In the genomic region with DNA sequence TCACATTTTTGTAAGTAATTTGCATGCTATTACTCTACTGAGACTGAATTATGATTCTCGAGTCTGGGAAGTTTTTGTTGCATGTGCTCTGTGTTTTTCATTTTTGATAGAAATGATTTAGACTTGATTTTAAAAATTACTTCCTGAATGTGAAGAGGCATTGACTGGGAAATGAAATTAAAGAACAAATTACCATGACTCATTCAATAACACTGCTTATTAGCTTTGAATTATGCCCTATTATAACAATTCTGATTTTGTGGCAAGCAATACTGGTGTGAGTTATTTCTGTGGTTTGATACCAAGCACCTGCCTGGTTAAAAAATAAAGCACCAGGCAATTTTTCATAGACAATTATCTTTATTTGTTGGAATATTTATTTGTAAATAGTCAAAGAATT, we compare ENCODE assay signal across 13 cellular contexts. TPM values are rescaled to one million over a fixed set of nuclear protein-coding genes. Genes with fewer than 3 reads are reported as not detected.
A peak's percentile ranks its signal among the peaks of the same experiment; 100 is the strongest.
DNase-seq lines count a peak whose midpoint lies in the region; ATAC-seq and TF ChIP-seq lines count a peak whose summit lies in the region.
"Had no signal": no experiment of that assay in that cellular context is flagged by ENCODE, and none has a peak within 500 bp of the region (broad histone marks: within the 10 kb centered on the region; RNA-seq: fewer than 3 reads in every experiment).

No MANE protein-coding gene starts in this region.

- no peak overlapping the region for H2AFZ ChIP-seq in ACC112 (ENCODE audit: low read length, unreplicated experiment)

- DNase-seq in Panc1 (ENCODE audit: low read depth, low spot score) (no peak), esophagus muscularis mucosa (ENCODE audit: extremely low spot score) (no peak), gastrocnemius medialis (no peak), CD1c-positive myeloid dendritic cell (ENCODE audit: extremely low spot score) (no peak), upper lobe of left lung (no peak), mucosa of descending colon (no peak)
- DNase-seq: activated CD8-positive, alpha-beta T cell treated with anti-CD3 and anti-CD28 coated beads for 36 hours; NCI-H1436 treated with DMSO at 0.1 percent for 48 hours; NCI-H446; stimulated activated CD4-positive, alpha-beta T cell treated with anti-CD3 and anti-CD28 coated beads, Interleukin-15, amount 100 ng/mL, for 24 hours had no signal

- TF ChIP-seq CTCF in Panc1 (IDR thresholded peaks at IDR 0.05) = no peak
- TF ChIP-seq CTCF in esophagus muscularis mucosa (IDR thresholded peaks at IDR 0.05) = no peak
- TF ChIP-seq CTCF in gastrocnemius medialis (IDR thresholded peaks at IDR 0.05 in 4 of 5, conservative IDR thresholded peaks at IDR 0.05 in 1 of 5) = no peak
- TF ChIP-seq CTCF in upper lobe of left lung (IDR thresholded peaks at IDR 0.05) = no peak
- TF ChIP-seq CTCF in mucosa of descending colon (IDR thresholded peaks at IDR 0.05) = no peak

- WGBS in esophagus muscularis mucosa = 67% methylated on average over 1 of the region's 1 CpG
- WGBS in upper lobe of left lung, 2 donors = 66 to 72% methylated on average over 1 of the region's 1 CpG

- in situ Hi-C loops in Panc1 (cut with HindIII; ENCODE audit: low pct_unique_long_range_greater_than_20kb, low sequenced_read_pairs) (no loop called here), gastrocnemius medialis (cut with MboI; ENCODE audit: low sequenced_read_pairs in 4 of 4) (loop anchor here in 1 of 4 donors (25.0 kb wide), 2 partner anchors 269 to 919 kb away; partner anchors contain the start of genes DOCK4, IMMP2L and ZNF277)

- peaks cover 3% of the 10 kb centered on the region for H3K79me2 ChIP-seq in ACC112 (ENCODE audit: control insufficient read depth, insufficient read depth, low read length, unreplicated experiment)

- H3K4me3 ChIP-seq in ACC112 (ENCODE audit: low read depth, low read length) (no peak overlapping the region), Panc1 (ENCODE audit: low read depth in 2 of 2, low read length in 2 of 2) (no peak overlapping the region), esophagus muscularis mucosa (no peak overlapping the region), gastrocnemius medialis (peak overlapping the region; percentile 29 to 34 (median 31)), upper lobe of left lung (no peak overlapping the region), mucosa of descending colon (no peak overlapping the region)
- H3K4me3 ChIP-seq: SK-N-MC had no signal

- TF ChIP-seq POLR2A in esophagus muscularis mucosa (IDR thresholded peaks at IDR 0.05; ENCODE audit: low read depth) = no peak
- no peak for TF ChIP-seq POLR2A in gastrocnemius medialis (IDR thresholded peaks at IDR 0.05)
- TF ChIP-seq POLR2A in upper lobe of left lung (IDR thresholded peaks at IDR 0.05) = no peak

- ATAC-seq in Panc1 (no peak), gastrocnemius medialis (no peak), HG02973 (IDR thresholded peaks at IDR 0.05; ENCODE audit: unreplicated experiment) (no peak), upper lobe of left lung (ENCODE audit: low FRiP score in 2 of 2) (no peak), mucosa of descending colon (no peak)
- ATAC-seq: activated CD8-positive, alpha-beta T cell treated with anti-CD3 and anti-CD28 coated beads for 36 hours had no signal

- intact Hi-C loops in Panc1 (cut with micrococcal nuclease; ENCODE audit: unreplicated experiment) (no loop called here), esophagus muscularis mucosa (cut with DNase I) (no loop called here), gastrocnemius medialis (cut with DNase I; ENCODE audit: low total_unique reads) (loop anchor here (5.0 kb wide), 1 partner anchor 274 kb away; the partner anchor contains the start of genes DOCK4 and ZNF277), mucosa of descending colon (cut with DNase I, micrococcal nuclease) (no loop called here)

- H3K36me3 ChIP-seq in ACC112 (ENCODE audit: insufficient read depth, low read length) (0 out of 2 replicates have a peak, but pooled peaks cover 2% of the 10 kb centered on the region), Panc1 (ENCODE audit: control insufficient read depth, insufficient read depth, low read length) (no peaks in the 10 kb centered on the region; the same call in 1 of the 2 replicates), esophagus muscularis mucosa (peaks cover 0 to 15% (median 11%) of the 10 kb centered on the region in 4 donors), gastrocnemius medialis (peaks cover 0 to 8% of the 10 kb centered on the region in 2 donors), upper lobe of left lung (peaks cover 3 to 13% (median 9%) of the 10 kb centered on the region in 4 donors), mucosa of descending colon (ENCODE audit: low read depth) (no peaks in the 10 kb centered on the region)

- no peaks in the 10 kb centered on the region for H3K9me3 ChIP-seq in Panc1 (ENCODE audit: control insufficient read depth, insufficient read depth, low read depth, low read length)
- no peaks in the 10 kb centered on the region for H3K9me3 ChIP-seq in esophagus muscularis mucosa
- H3K9me3 ChIP-seq in gastrocnemius medialis = no peaks in the 10 kb centered on the region
- H3K9me3 ChIP-seq in upper lobe of left lung = no peaks in the 10 kb centered on the region
- H3K9me3 ChIP-seq in mucosa of descending colon = no peaks in the 10 kb centered on the region

- CTCF ChIA-PET in Panc1 (lab: Charles Lee) = interaction anchor here (0.6 to 1.3 kb wide), 2 partner anchors 15 to 728 kb away, joined by 3 to 6 read pairs; no protein-coding TSS in a partner anchor

- BruUV-seq in Panc1 (replicated peaks; lab: Mats Ljungman, UMichigan) = no TSS peak

- H3K27me3 ChIP-seq in ACC112 (ENCODE audit: insufficient read depth, low read length) = no peaks in the 10 kb centered on the region
- no peaks in the 10 kb centered on the region for H3K27me3 ChIP-seq in Panc1 (ENCODE audit: control insufficient read depth, insufficient read depth, low read length)
- no peaks in the 10 kb centered on the region for H3K27me3 ChIP-seq in esophagus muscularis mucosa
- no peaks in the 10 kb centered on the region for H3K27me3 ChIP-seq in gastrocnemius medialis
- H3K27me3 ChIP-seq in upper lobe of left lung = no peaks in the 10 kb centered on the region

- POLR2A ChIA-PET in Panc1 (lab: Charles Lee) = no interaction called here

- H3K4me1 ChIP-seq in ACC112 (ENCODE audit: control insufficient read depth, insufficient read depth, low read length, unreplicated experiment) = peaks cover 39% of the 10 kb centered on the region
- peaks cover 39% of the 10 kb centered on the region for H3K4me1 ChIP-seq in Panc1 (ENCODE audit: control insufficient read depth, insufficient read depth, low read length)
- peaks cover 35 to 47% (median 44%) of the 10 kb centered on the region in 4 donors for H3K4me1 ChIP-seq in esophagus muscularis mucosa
- H3K4me1 ChIP-seq in gastrocnemius medialis = peaks cover 44 to 53% of the 10 kb centered on the region in 2 donors
- H3K4me1 ChIP-seq in upper lobe of left lung = peaks cover 3 to 22% (median 13%) of the 10 kb centered on the region in 4 donors
- H3K4me1 ChIP-seq in mucosa of descending colon (ENCODE audit: low read depth) = no peaks in the 10 kb centered on the region

- H3K27ac ChIP-seq in ACC112 (ENCODE audit: low read depth, low read length) = peak overlapping the region; percentile 78
- H3K27ac ChIP-seq in Panc1 (ENCODE audit: low read length) = 0 out of 2 replicates have a peak overlapping the region, but pooled peaks have one; percentile 26
- H3K27ac ChIP-seq in esophagus muscularis mucosa (replicated peaks in 1 of 4) = peak overlapping the region; percentile 45 to 68 (median 60)
- peak overlapping the region; percentile 87 to 96 (median 92) for H3K27ac ChIP-seq in gastrocnemius medialis
- peak overlapping the region in 2 of 4 donors; percentile 2 to 17 for H3K27ac ChIP-seq in upper lobe of left lung
- H3K27ac ChIP-seq: SK-N-MC had no signal

- TF ChIP-seq EP300 in esophagus muscularis mucosa (IDR thresholded peaks at IDR 0.05) = no peak
- no peak for TF ChIP-seq EP300 in upper lobe of left lung (IDR thresholded peaks at IDR 0.05)

RNA-seq across cellular contexts. Expression of gene LSMEM1, which starts 0.5 kb away (rescaled TPM):
- total RNA-seq in Panc1 (2021; ENCODE audit: unreplicated experiment) (2.3 TPM), esophagus muscularis mucosa (1 to 10 TPM in 1 of 4 donors, under 1 TPM in 3; 0.75 to 2.1 (median 0.91) TPM), gastrocnemius medialis (10 to 100 TPM in 1 of 4 donors, 1 to 10 TPM in 3; 2.2 to 18.4 (median 5.5) TPM), upper lobe of left lung (10 to 100 TPM in 2 of 6 donors, 1 to 10 TPM in 4; 1.5 to 17.8 (median 2.3) TPM), mucosa of descending colon (1 to 10 TPM; 2.0 to 4.5 (median 3.8) TPM)
- polyA plus RNA-seq in Panc1 (2012; ENCODE audit: insufficient read length) = 0.63 TPM

RNA-seq across cellular contexts. Expression of gene IFRD1, which starts 31.1 kb away (rescaled TPM):
- total RNA-seq in Panc1 (2021; ENCODE audit: unreplicated experiment) = 54.3 TPM
- 15.1 TPM for polyA plus RNA-seq in Panc1 (2012; ENCODE audit: insufficient read length)
- 10 to 100 TPM; 36.9 to 51.5 (median 48.0) TPM for total RNA-seq in esophagus muscularis mucosa
- total RNA-seq in gastrocnemius medialis = 10 to 100 TPM; 37.8 to 70.8 (median 50.1) TPM
- 10 to 100 TPM; 28.8 to 95.3 (median 49.2) TPM for total RNA-seq in upper lobe of left lung
- total RNA-seq in mucosa of descending colon = 10 to 100 TPM; 31.2 to 68.0 (median 47.1) TPM

Comparison
In these comparisons a context has a peak if more than half of its experiments do, and no peak if none do; other contexts are left out.
1. H3K4me3 ChIP-seq: peak in gastrocnemius medialis (4 of 4); none in ACC112 (single experiment), Panc1 (0 of 2), esophagus muscularis mucosa (0 of 4), upper lobe of left lung (0 of 4) and mucosa of descending colon (single experiment).